ENCODE assay signal across 11 cellular contexts in the genomic region with DNA sequence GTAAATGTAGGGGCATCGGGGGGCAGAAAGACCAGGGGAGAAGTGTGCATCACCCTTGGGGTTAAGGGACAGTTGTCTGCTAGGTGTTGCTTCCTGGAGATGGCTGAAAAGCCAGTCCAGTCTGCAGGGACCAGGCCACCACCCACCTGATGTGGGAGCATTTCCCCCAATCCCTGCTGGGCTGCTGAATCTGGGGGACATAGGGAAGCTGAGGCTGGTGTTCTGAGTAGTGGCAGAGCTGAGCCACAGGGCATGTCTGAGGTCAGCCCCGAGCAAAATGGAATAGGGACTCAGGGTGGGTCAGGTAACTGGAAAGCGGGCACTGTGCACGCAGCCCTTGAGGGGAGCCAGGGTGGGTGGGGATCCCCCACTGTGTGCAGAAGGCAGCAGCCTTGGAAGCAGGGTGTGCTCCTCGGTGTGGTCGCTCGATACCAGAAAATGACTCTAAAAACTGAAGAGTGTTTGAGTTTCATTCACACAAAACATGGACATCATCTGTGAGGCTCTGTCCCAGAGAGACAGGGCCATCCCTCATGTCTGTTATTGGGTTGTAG. TPM values are rescaled to one million over a fixed set of nuclear protein-coding genes. Genes with fewer than 3 reads are reported as not detected.
A peak's percentile ranks its signal among the peaks of the same experiment; 100 is the strongest.
DNase-seq lines count a peak whose midpoint lies in the region; ATAC-seq and TF ChIP-seq lines count a peak whose summit lies in the region.
"Had no signal": no experiment of that assay in that cellular context is flagged by ENCODE, and none has a peak within 500 bp of the region (broad histone marks: within the 10 kb centered on the region; RNA-seq: fewer than 3 reads in every experiment).

No MANE protein-coding gene starts in this region.

- H2AFZ ChIP-seq in MM.1S (ENCODE audit: low read length), result no peak overlapping the region

- peaks cover 78% of the 10 kb centered on the region for H3K36me3 Mint-ChIP-seq in CD4-positive, alpha-beta T cell (ENCODE audit: low read depth)
- H3K36me3 Mint-ChIP-seq in activated T-helper 2 cell treated with anti-CD3 and anti-CD28 coated beads, Interferon-gamma antibody, Interleukin-2, Interleukin-4, amounts not matched to agents 10 μg/mL and 5 μg/mL and 100 μg/mL, durations not matched to agents 14 hours and 24 hours and 36 hours (ENCODE audit: low read depth), result peaks cover 77% of the 10 kb centered on the region
- H3K36me3 Mint-ChIP-seq in naive thymus-derived CD8-positive, alpha-beta T cell, result peaks cover 0 to 63% (median 13%) of the 10 kb centered on the region in 3 donors

- no peak overlapping the region for H3K9ac ChIP-seq in MM.1S (ENCODE audit: low read length)

- H3K4me1 ChIP-seq in HEK293 (ENCODE audit: control insufficient read depth, insufficient read depth, low read length) (no peaks in the 10 kb centered on the region), MM.1S (ENCODE audit: low read length) (peaks cover 14% of the 10 kb centered on the region)

- no peaks in the 10 kb centered on the region for H4K20me1 ChIP-seq in MM.1S (ENCODE audit: insufficient read depth, low read length)

- H3K9me3 ChIP-seq in CD4-positive, alpha-beta T cell (ENCODE audit: control insufficient read depth, low read length), result no peaks in the 10 kb centered on the region
- no peaks in the 10 kb centered on the region for H3K9me3 ChIP-seq in HEK293 (ENCODE audit: control insufficient read depth, insufficient read depth, low read depth, low read length)
- no peaks in the 10 kb centered on the region for H3K9me3 ChIP-seq in MM.1S (replicated peaks; ENCODE audit: insufficient read depth, low read length)
- H3K9me3 ChIP-seq: tibial artery had no signal

- peak overlapping the region; percentile 86 for H3K27ac Mint-ChIP-seq in CD4-positive, alpha-beta T cell
- peak overlapping the region; percentile 16 for H3K27ac Mint-ChIP-seq in activated T-helper 2 cell treated with anti-CD3 and anti-CD28 coated beads, Interferon-gamma antibody, Interleukin-2, Interleukin-4, amounts not matched to agents 10 μg/mL and 5 μg/mL and 100 μg/mL, durations not matched to agents 14 hours and 24 hours and 36 hours
- peak overlapping the region in 8 of 10 donors; percentile 62 to 96 (median 74) for H3K27ac Mint-ChIP-seq in naive thymus-derived CD8-positive, alpha-beta T cell

- no peak for DNase-seq in CD4-positive, alpha-beta T cell
- no peak for DNase-seq in activated T-helper 2 cell treated with anti-CD3 and anti-CD28 coated beads, Interferon-gamma antibody, Interleukin-2, Interleukin-4, amounts not matched to agents 10 μg/mL and 5 μg/mL and 100 μg/mL, durations not matched to agents 14 hours and 24 hours and 36 hours (ENCODE audit: low spot score)
- DNase-seq in naive thymus-derived CD8-positive, alpha-beta T cell, result no peak
- no peak for DNase-seq in MM.1S
- no peak for DNase-seq in retina
- DNase-seq in NCI-H2081 treated with DMSO at 0.1 percent for 48 hours (lab: John Stamatoyannopoulos, UW), result no peak
- DNase-seq in NCI-H128 (lab: John Stamatoyannopoulos, UW; ENCODE audit: unreplicated experiment), result no peak
- DNase-seq: left ventricle myocardium superior, tibial artery had no signal

- no peaks in the 10 kb centered on the region for H3K9me3 Mint-ChIP-seq in CD4-positive, alpha-beta T cell
- H3K9me3 Mint-ChIP-seq in activated T-helper 2 cell treated with anti-CD3 and anti-CD28 coated beads, Interferon-gamma antibody, Interleukin-2, Interleukin-4, amounts not matched to agents 10 μg/mL and 5 μg/mL and 100 μg/mL, durations not matched to agents 14 hours and 24 hours and 36 hours, result no peaks in the 10 kb centered on the region
- H3K9me3 Mint-ChIP-seq in naive thymus-derived CD8-positive, alpha-beta T cell, result no peaks in the 10 kb centered on the region

- H3K79me2 ChIP-seq in MM.1S (ENCODE audit: low read length), result peaks cover 85% of the 10 kb centered on the region

- H3K9me2 ChIP-seq in MM.1S (replicated peaks; ENCODE audit: insufficient read depth, low read length), result no peaks in the 10 kb centered on the region

- TF ChIP-seq CTCF in CD4-positive, alpha-beta T cell (IDR thresholded peaks at IDR 0.05), result no peak
- TF ChIP-seq CTCF in HEK293 (tag by site-specific recombination; IDR thresholded peaks at IDR 0.05) (no peak), MM.1S (IDR thresholded peaks at IDR 0.05; ENCODE audit: low read length) (no peak)

- no peaks in the 10 kb centered on the region for H3K27me3 ChIP-seq in CD4-positive, alpha-beta T cell (ENCODE audit: control insufficient read depth, insufficient read depth, low read length)
- no peaks in the 10 kb centered on the region for H3K27me3 ChIP-seq in MM.1S (replicated peaks; ENCODE audit: insufficient read depth, low read length)
- H3K27me3 ChIP-seq: dorsolateral prefrontal cortex, tibial artery had no signal

- no peak overlapping the region for H3K4me2 ChIP-seq in MM.1S (ENCODE audit: low read depth, low read length)

- no peaks in the 10 kb centered on the region for H3K27me3 Mint-ChIP-seq in CD4-positive, alpha-beta T cell
- H3K27me3 Mint-ChIP-seq in activated T-helper 2 cell treated with anti-CD3 and anti-CD28 coated beads, Interferon-gamma antibody, Interleukin-2, Interleukin-4, amounts not matched to agents 10 μg/mL and 5 μg/mL and 100 μg/mL, durations not matched to agents 14 hours and 24 hours and 36 hours (ENCODE audit: low read depth), result no peaks in the 10 kb centered on the region
- H3K27me3 Mint-ChIP-seq in naive thymus-derived CD8-positive, alpha-beta T cell, result no peaks in the 10 kb centered on the region

- no peak overlapping the region for H3K27ac ChIP-seq in CD4-positive, alpha-beta T cell (ENCODE audit: low read depth, low read length)
- H3K27ac ChIP-seq in HEK293 (ENCODE audit: extremely low read depth, low read depth, low read length), result peak overlapping the region; percentile 56
- H3K27ac ChIP-seq in MM.1S (ENCODE audit: low read length), result no peak overlapping the region
- H3K27ac ChIP-seq: tibial artery had no signal

- H3F3A ChIP-seq in MM.1S (ENCODE audit: insufficient read depth, low read length), result peaks cover 13% of the 10 kb centered on the region

- POLR2A ChIA-PET in CD4-positive, alpha-beta T cell (lab: Charles Lee), result interaction anchor here (2.1 to 4.2 kb wide), 2 partner anchors 26 kb away, joined by 9 to 80 read pairs; a partner anchor contains a TSS
- POLR2A ChIA-PET in HEK293 (lab: Yijun Ruan, JAX), result interaction anchor here (0.8 to 2.5 kb wide), 6 partner anchors 13 to 135 kb away, joined by 3 to 7 read pairs (median 4); no protein-coding TSS in a partner anchor
- POLR2A ChIA-PET in naive thymus-derived CD8-positive, alpha-beta T cell (lab: Charles Lee), result interaction anchor here (0.6 to 5.9 kb wide), 3 partner anchors 16 to 33 kb away, joined by 3 to 69 read pairs (median 3); a partner anchor contains a TSS

- CTCF ChIA-PET in CD4-positive, alpha-beta T cell (lab: Charles Lee), result no interaction called here
- CTCF ChIA-PET in HEK293 (lab: Yijun Ruan, JAX), result interaction anchor here (0.6 to 1.9 kb wide), 5 partner anchors 10 to 41 kb away, joined by 3 to 9 read pairs (median 3); no protein-coding TSS in a partner anchor

- intact Hi-C loops in CD4-positive, alpha-beta T cell (cut with DNase I, micrococcal nuclease), result no loop called here
- intact Hi-C loops in activated T-helper 2 cell treated with anti-CD3 and anti-CD28 coated beads, Interferon-gamma antibody, Interleukin-2, Interleukin-4, amounts not matched to agents 10 μg/mL and 5 μg/mL and 100 μg/mL, durations not matched to agents 14 hours and 24 hours and 36 hours (cut with micrococcal nuclease), result loop anchor here (10.0 kb wide), 1 partner anchor 1153 kb away; a partner anchor contains a TSS

- H3K36me3 ChIP-seq in HEK293 (ENCODE audit: control insufficient read depth in 2 of 2, insufficient read depth in 1 of 2, low read length in 2 of 2), result peaks cover 26 to 84% of the 10 kb centered on the region in 2 experiments; a peak in 2 of 3 replicates
- peaks cover 16% of the 10 kb centered on the region for H3K36me3 ChIP-seq in MM.1S (replicated peaks; ENCODE audit: insufficient read depth, low read length)

- peaks cover 47% of the 10 kb centered on the region for H3K4me1 Mint-ChIP-seq in CD4-positive, alpha-beta T cell (ENCODE audit: low read depth)
- H3K4me1 Mint-ChIP-seq in activated T-helper 2 cell treated with anti-CD3 and anti-CD28 coated beads, Interferon-gamma antibody, Interleukin-2, Interleukin-4, amounts not matched to agents 10 μg/mL and 5 μg/mL and 100 μg/mL, durations not matched to agents 14 hours and 24 hours and 36 hours (ENCODE audit: low read depth), result peaks cover 37% of the 10 kb centered on the region
- peaks cover 16 to 67% (median 55%) of the 10 kb centered on the region in 4 donors for H3K4me1 Mint-ChIP-seq in naive thymus-derived CD8-positive, alpha-beta T cell

- no peak for ATAC-seq in CD4-positive, alpha-beta T cell (ENCODE audit: poor library complexity)
- no peak for ATAC-seq in naive thymus-derived CD8-positive, alpha-beta T cell
- ATAC-seq: left ventricle myocardium superior had no signal

- peak overlapping the region; percentile 84 for H3K4me3 Mint-ChIP-seq in CD4-positive, alpha-beta T cell
- H3K4me3 Mint-ChIP-seq in activated T-helper 2 cell treated with anti-CD3 and anti-CD28 coated beads, Interferon-gamma antibody, Interleukin-2, Interleukin-4, amounts not matched to agents 10 μg/mL and 5 μg/mL and 100 μg/mL, durations not matched to agents 14 hours and 24 hours and 36 hours (ENCODE audit: low read depth), result peak overlapping the region; percentile 56
- H3K4me3 Mint-ChIP-seq in naive thymus-derived CD8-positive, alpha-beta T cell, result peak overlapping the region in 8 of 10 donors; percentile 54 to 88 (median 68)

- H3K4me3 ChIP-seq in HEK293 (ENCODE audit: low read depth, low read length) (no peak overlapping the region), MM.1S (ENCODE audit: low read length) (no peak overlapping the region)
- H3K4me3 ChIP-seq: tibial artery had no signal

RNA-seq across cellular contexts. Expression of a gene that starts 2.4 kb away (rescaled TPM):
- total RNA-seq in CD4-positive, alpha-beta T cell, result 100 to 1,000 TPM; 274 to 281 TPM
- total RNA-seq in activated T-helper 2 cell treated with anti-CD3 and anti-CD28 coated beads, Interferon-gamma antibody, Interleukin-2, Interleukin-4, amounts not matched to agents 10 μg/mL and 5 μg/mL and 100 μg/mL, durations not matched to agents 14 hours and 24 hours and 36 hours, result 123 and 124 TPM in 2 replicates
- total RNA-seq in naive thymus-derived CD8-positive, alpha-beta T cell, result 100 to 1,000 TPM; 399 to 406 TPM
- 10 to 100 TPM; 13.4 to 28.1 (median 13.7) TPM for polyA plus RNA-seq in naive thymus-derived CD8-positive, alpha-beta T cell

RNA-seq across cellular contexts. Expression of a gene that starts 5.6 kb away (rescaled TPM):
- 100 to 1,000 TPM in 1 of 2 experiments, 10 to 100 TPM in 1; 99.9 to 103 TPM for total RNA-seq in CD4-positive, alpha-beta T cell
- 143 and 154 TPM in 2 replicates for total RNA-seq in activated T-helper 2 cell treated with anti-CD3 and anti-CD28 coated beads, Interferon-gamma antibody, Interleukin-2, Interleukin-4, amounts not matched to agents 10 μg/mL and 5 μg/mL and 100 μg/mL, durations not matched to agents 14 hours and 24 hours and 36 hours
- 100 to 1,000 TPM; 162 to 165 TPM for total RNA-seq in naive thymus-derived CD8-positive, alpha-beta T cell
- 100 to 1,000 TPM; 203 to 233 (median 224) TPM for polyA plus RNA-seq in naive thymus-derived CD8-positive, alpha-beta T cell

RNA-seq across cellular contexts. Expression of a gene that starts 19.5 kb away (rescaled TPM):
- total RNA-seq in CD4-positive, alpha-beta T cell, result not detected
- total RNA-seq in activated T-helper 2 cell treated with anti-CD3 and anti-CD28 coated beads, Interferon-gamma antibody, Interleukin-2, Interleukin-4, amounts not matched to agents 10 μg/mL and 5 μg/mL and 100 μg/mL, durations not matched to agents 14 hours and 24 hours and 36 hours, result not detected in 2 replicates
- total RNA-seq in naive thymus-derived CD8-positive, alpha-beta T cell, result not detected
- polyA plus RNA-seq in naive thymus-derived CD8-positive, alpha-beta T cell, result not detected

RNA-seq across cellular contexts. Expression of a gene that starts 26.5 kb away (rescaled TPM):
- 10 to 100 TPM; 59.2 to 64.6 TPM for total RNA-seq in CD4-positive, alpha-beta T cell
- 133 TPM in 2 replicates for total RNA-seq in activated T-helper 2 cell treated with anti-CD3 and anti-CD28 coated beads, Interferon-gamma antibody, Interleukin-2, Interleukin-4, amounts not matched to agents 10 μg/mL and 5 μg/mL and 100 μg/mL, durations not matched to agents 14 hours and 24 hours and 36 hours
- total RNA-seq in naive thymus-derived CD8-positive, alpha-beta T cell, result 10 to 100 TPM; 68.0 to 70.3 TPM
- 100 to 1,000 TPM; 146 to 169 (median 168) TPM for polyA plus RNA-seq in naive thymus-derived CD8-positive, alpha-beta T cell

RNA-seq across cellular contexts. Expression of a gene that starts 34.0 kb away (rescaled TPM):
- not detected for total RNA-seq in CD4-positive, alpha-beta T cell
- total RNA-seq in activated T-helper 2 cell treated with anti-CD3 and anti-CD28 coated beads, Interferon-gamma antibody, Interleukin-2, Interleukin-4, amounts not matched to agents 10 μg/mL and 5 μg/mL and 100 μg/mL, durations not matched to agents 14 hours and 24 hours and 36 hours, result 4.0 and 4.7 TPM in 2 replicates
- total RNA-seq in naive thymus-derived CD8-positive, alpha-beta T cell, result not detected
- polyA plus RNA-seq in naive thymus-derived CD8-positive, alpha-beta T cell, result not detected

Comparison
In these comparisons a context has a peak if more than half of its experiments do, and no peak if none do; other contexts are left out.
1. H3K27ac Mint-ChIP-seq: peak in every context shown above with its lines; median percentile 86 in CD4-positive, alpha-beta T cell; 74 in naive thymus-derived CD8-positive, alpha-beta T cell; 16 in activated T-helper 2 cell treated with anti-CD3 and anti-CD28 coated beads, Interferon-gamma antibody, Interleukin-2, Interleukin-4, amounts not matched to agents 10 μg/mL and 5 μg/mL and 100 μg/mL, durations not matched to agents 14 hours and 24 hours and 36 hours.